8 cellular contexts compared by ENCODE assay signal in genomic region chr19:8654591-8655339, GRCh38. TPM values are rescaled to one million over a fixed set of nuclear protein-coding genes. Genes with fewer than 3 reads are reported as not detected.
DNase-seq lines count a peak whose midpoint lies in the region; ATAC-seq and TF ChIP-seq lines count a peak whose summit lies in the region.

No MANE protein-coding gene starts in this region.

- H3K79me2 ChIP-seq in Loucy (ENCODE audit: insufficient read depth, low read length), result no peaks in the 10 kb centered on the region

- no peaks in the 10 kb centered on the region for H3K9me2 ChIP-seq in Loucy (replicated peaks; ENCODE audit: low read depth, low read length)

- no peaks in the 10 kb centered on the region for H3F3A ChIP-seq in Loucy (ENCODE audit: low read depth)

- peak; percentile 79 for TF ChIP-seq CTCF in Loucy (conservative IDR thresholded peaks at IDR 0.05; ENCODE audit: low read length)
- TF ChIP-seq CTCF in VCaP (conservative IDR thresholded peaks at IDR 0.05), result peak; percentile 90
- peak; percentile 96 for TF ChIP-seq CTCF in brain microvascular endothelial cell (IDR thresholded peaks at IDR 0.05; ENCODE audit: low read depth, low read length, missing control alignments)
- peak; percentile 97 for TF ChIP-seq CTCF in kidney epithelial cell (IDR thresholded peaks at IDR 0.05; ENCODE audit: insufficient read depth, low read length, poor library complexity, severe bottlenecking)

- H3K9me3 ChIP-seq in Loucy (ENCODE audit: insufficient read depth, low read depth, low read length), result no peaks in the 10 kb centered on the region

- H3K27ac ChIP-seq in VCaP, result no peak overlapping the region
- H3K27ac ChIP-seq in brain microvascular endothelial cell, result no peak overlapping the region

- peaks cover 25% of the 10 kb centered on the region for H3K4me1 ChIP-seq in Loucy (ENCODE audit: insufficient read depth, low read length, poor library complexity, severe bottlenecking)

- H3K36me3 ChIP-seq in Loucy (ENCODE audit: insufficient read depth, low read length) (no peaks in the 10 kb centered on the region), brain microvascular endothelial cell (replicated peaks) (no peaks in the 10 kb centered on the region), kidney epithelial cell (ENCODE audit: control insufficient read depth, insufficient read depth, low read length) (no peaks in the 10 kb centered on the region)

- H3K27me3 ChIP-seq in Loucy (ENCODE audit: insufficient read depth, low read length, poor library complexity, severe bottlenecking) (no peaks in the 10 kb centered on the region), brain microvascular endothelial cell (replicated peaks) (no peaks in the 10 kb centered on the region), kidney epithelial cell (ENCODE audit: control insufficient read depth, insufficient read depth, low read length) (no peaks in the 10 kb centered on the region)

- peak overlapping the region; percentile 48 for H3K4me2 ChIP-seq in Loucy (ENCODE audit: low read depth, low read length, poor library complexity, severe bottlenecking)

- in situ Hi-C loops in brain microvascular endothelial cell (cut with HindIII; ENCODE audit: low pct_ligation_motif_present, low sequenced_read_pairs), result no loop called here

- H4K20me1 ChIP-seq in Loucy (ENCODE audit: insufficient read depth, low read length, poor library complexity, severe bottlenecking), result no peaks in the 10 kb centered on the region

- H2AFZ ChIP-seq in Loucy (ENCODE audit: low read length), result peak overlapping the region; percentile 85

- no peak for ATAC-seq in HG03469 (IDR thresholded peaks at IDR 0.05; ENCODE audit: unreplicated experiment)

- H3K4me3 ChIP-seq in Loucy (ENCODE audit: low read length, poor library complexity, severe bottlenecking) (peak overlapping the region; percentile 44), brain microvascular endothelial cell (ENCODE audit: low read depth, low read length) (no peak overlapping the region), kidney epithelial cell (ENCODE audit: low read depth, low read length) (no peak overlapping the region)

- DNase-seq in ELR (ENCODE audit: low read depth) (peak; percentile 56), brain microvascular endothelial cell (no peak), kidney epithelial cell (ENCODE audit: low read depth) (no peak), NCI-H187 treated with DMSO at 0.1 percent for 48 hours (lab: John Stamatoyannopoulos, UW) (no peak)
- peak; percentile 72 for DNase-seq in stimulated activated CD4-positive, alpha-beta T cell treated with anti-CD3 and anti-CD28 coated beads, Interleukin-4, amount 100 ng/mL, for 24 hours

- H3K9ac ChIP-seq in Loucy (ENCODE audit: low read depth, low read length, poor library complexity, severe bottlenecking), result peak overlapping the region; percentile 25

RNA-seq across cellular contexts. Expression of gene NFILZ, which starts 24.3 kb away (rescaled TPM):
- total RNA-seq in kidney epithelial cell, result not detected in 2 replicates

RNA-seq across cellular contexts. Expression of gene ACTL9, which starts 43.8 kb away (rescaled TPM):
- not detected in 2 replicates for total RNA-seq in kidney epithelial cell

RNA-seq across cellular contexts. Expression of gene ADAMTS10, which starts 44.2 kb away (rescaled TPM):
- total RNA-seq in kidney epithelial cell, result 5.0 and 10.1 TPM in 2 replicates

Comparison
In these comparisons a context has a peak if more than half of its experiments do, and no peak if none do; other contexts are left out.
1. DNase-seq: peak in ELR (single experiment) and stimulated activated CD4-positive, alpha-beta T cell treated with anti-CD3 and anti-CD28 coated beads, Interleukin-4, amount 100 ng/mL, for 24 hours (single experiment); none in brain microvascular endothelial cell (single experiment), kidney epithelial cell (single experiment) and NCI-H187 treated with DMSO at 0.1 percent for 48 hours (single experiment).
2. Peak in every context shown above with its lines, with median percentiles within 50 percentile points of each other: CTCF ChIP-seq.